In the genomic region with DNA sequence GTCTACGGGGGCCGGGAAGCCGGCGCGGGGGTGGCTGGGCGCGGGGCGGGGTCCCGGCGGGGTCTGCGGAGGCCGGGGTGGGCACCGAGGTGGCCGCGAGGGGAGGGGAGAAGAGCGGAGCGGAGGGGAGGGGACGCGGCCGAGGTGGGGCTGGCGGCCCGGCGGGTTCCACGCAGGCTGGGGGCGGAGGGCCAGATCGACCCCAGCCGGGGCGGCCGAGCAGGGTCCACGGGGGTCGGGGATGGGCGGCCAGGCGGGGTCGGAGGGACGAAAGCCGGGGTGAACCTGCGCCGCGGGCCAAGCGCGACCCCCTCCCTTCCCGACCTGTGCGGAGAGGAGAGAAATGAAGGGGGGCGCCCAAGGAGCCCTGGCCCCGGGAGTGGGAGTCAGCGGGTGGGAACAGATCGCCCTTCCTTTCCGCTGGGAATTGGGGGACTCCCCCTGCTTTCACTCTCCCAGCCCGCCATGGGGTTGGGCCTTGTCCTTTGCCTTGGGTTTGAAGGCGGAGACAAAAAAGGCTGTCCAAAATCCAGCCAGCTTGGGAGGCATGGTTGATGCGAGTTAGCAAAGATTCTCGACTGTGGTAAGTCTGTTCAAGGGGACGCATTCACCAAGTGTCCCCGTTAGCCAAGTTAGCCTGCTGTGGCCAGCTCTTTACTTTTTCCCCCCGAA, we compare ENCODE assay signal across 1 cellular context.
TF ChIP-seq lines count a peak whose summit lies in the region.

No MANE protein-coding gene starts in this region.

TF ChIP-seq in GM12878, 131 proteins besides CTCF, POLR2A, EP300 and RAD21:
- TF ChIP-seq NRF1 (conservative IDR thresholded peaks at IDR 0.05; ENCODE audit: low read depth, low read length) (no peak), IKZF2 (IDR thresholded peaks at IDR 0.05) (peak in 1 of 2 experiments; percentile 36; a peak in 1 of 4 replicates), RUNX3 (IDR thresholded peaks at IDR 0.05; ENCODE audit: low read length) (0 out of 2 replicates have a peak, but pooled peaks have one; percentile 1), MYB (IDR thresholded peaks at IDR 0.05; ENCODE audit: borderline replicate concordance, low read depth, low read length) (no peak)
